ENCODE assay signal across 20 cellular contexts in the genomic region with DNA sequence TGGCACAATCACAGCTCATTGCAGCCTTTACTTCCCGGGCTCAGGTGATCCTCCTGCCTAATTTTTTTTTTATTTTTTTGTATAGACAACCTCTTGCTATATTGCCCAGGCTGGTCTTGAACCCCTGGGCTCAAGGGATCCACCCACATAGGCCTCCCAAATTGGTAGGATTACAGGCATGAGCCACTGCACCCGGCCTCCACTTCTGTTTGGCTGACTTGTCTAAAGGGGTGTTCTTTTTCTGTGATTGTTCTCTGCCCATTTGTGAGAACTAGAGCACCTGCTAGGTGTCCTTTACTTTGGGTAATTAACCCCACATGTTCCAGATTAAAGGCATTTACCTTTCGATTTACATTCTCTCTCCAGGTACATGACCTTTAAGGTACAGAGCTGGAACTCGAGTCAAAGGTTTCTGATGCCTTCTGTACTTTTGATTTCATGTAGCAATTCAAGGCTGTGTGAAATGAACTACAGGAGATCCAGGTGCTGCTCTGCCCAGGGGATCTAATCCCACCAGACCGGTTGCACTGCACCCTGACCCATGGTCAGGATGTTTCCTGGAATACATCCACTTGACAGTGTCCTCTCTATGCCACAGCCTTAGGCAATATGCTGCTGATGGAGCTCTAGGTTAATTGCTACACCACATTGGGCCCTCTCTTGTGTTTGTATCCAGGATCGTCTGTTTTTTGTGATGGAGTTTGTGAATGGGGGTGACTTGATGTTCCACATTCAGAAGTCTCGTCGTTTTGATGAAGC.
DNase-seq lines count a peak whose midpoint lies in the region; ATAC-seq lines count a peak whose summit lies in the region.
"Had no signal": no experiment of that assay in that cellular context is flagged by ENCODE, and none has a peak within 500 bp of the region (broad histone marks: within the 10 kb centered on the region; RNA-seq: fewer than 3 reads in every experiment).

No MANE protein-coding gene starts in this region.

- peaks cover 45% of the 10 kb centered on the region for H3K36me3 ChIP-seq in thymus (ENCODE audit: control insufficient read depth, insufficient read depth)
- H3K36me3 ChIP-seq: adrenal gland had no signal

- H3K27me3 Mint-ChIP-seq in activated T-cell treated with anti-CD3 and anti-CD28 coated beads, Interleukin-2, amount 50 U/mL, for 24 hours, result no peaks in the 10 kb centered on the region
- H3K27me3 Mint-ChIP-seq in T-helper 17 cell (no peaks in the 10 kb centered on the region), immature natural killer cell (ENCODE audit: low read depth in 3 of 3) (peaks cover 0 to 33% (median 28%) of the 10 kb centered on the region in 3 donors)
- H3K27me3 Mint-ChIP-seq: stimulated activated naive B cell treated with anti-CD40 and anti-IgM and Interleukin-4, amounts not matched to agents 10 μg/mL and 1 μg/mL and 100 μg/mL, for 72 hours had no signal

- no peaks in the 10 kb centered on the region for H3K9me3 ChIP-seq in T-helper 17 cell (ENCODE audit: control insufficient read depth, low read length, poor library complexity, severe bottlenecking)
- H3K9me3 ChIP-seq in thymus (ENCODE audit: control insufficient read depth), result no peaks in the 10 kb centered on the region
- H3K9me3 ChIP-seq: adrenal gland, heart right ventricle had no signal

- H3K36me3 Mint-ChIP-seq in activated T-cell treated with anti-CD3 and anti-CD28 coated beads, Interleukin-2, amount 50 U/mL, for 24 hours (ENCODE audit: low read depth), result peaks cover 70% of the 10 kb centered on the region
- H3K36me3 Mint-ChIP-seq in T-helper 17 cell (ENCODE audit: low read depth) (peaks cover 8% of the 10 kb centered on the region), immature natural killer cell (peaks cover 27 to 44% (median 36%) of the 10 kb centered on the region in 3 donors)

- H3K4me1 ChIP-seq in thymus (ENCODE audit: control insufficient read depth, insufficient read depth, low read length), result peaks cover under 1% of the 10 kb centered on the region

- WGBS in thymus, result 98% methylated on average over 8 of the region's 8 CpGs

- H3K27me3 ChIP-seq in thymus (ENCODE audit: control insufficient read depth, insufficient read depth), result no peaks in the 10 kb centered on the region
- H3K27me3 ChIP-seq: adrenal gland, heart right ventricle had no signal

- H3K4me1 Mint-ChIP-seq in activated T-cell treated with anti-CD3 and anti-CD28 coated beads, Interleukin-2, amount 50 U/mL, for 24 hours (ENCODE audit: low read depth), result peaks cover 90% of the 10 kb centered on the region
- peaks cover 29% of the 10 kb centered on the region for H3K4me1 Mint-ChIP-seq in T-helper 17 cell
- peaks cover 86 to 97% of the 10 kb centered on the region in 2 donors for H3K4me1 Mint-ChIP-seq in immature natural killer cell

- DNase-seq in activated T-cell treated with anti-CD3 and anti-CD28 coated beads, Interleukin-2, amount 50 U/mL, for 24 hours, result no peak
- no peak for DNase-seq in activated T-cell treated with anti-CD3 and anti-CD28 coated beads, Interleukin-2, amount 50 U/mL, for 48 hours
- DNase-seq in T-helper 17 cell, result no peak
- DNase-seq in immature natural killer cell, result no peak
- no peak for DNase-seq in central memory CD4-positive, alpha-beta T cell
- DNase-seq in T-helper 9 cell, result no peak
- DNase-seq: activated CD4-positive, CD25-positive, alpha-beta regulatory T cell; adrenal gland; COR-L47; effector CD8-positive, alpha-beta T cell; heart right ventricle; NCI-H1105 treated with DMSO at 0.1 percent for 48 hours; NCI-H226; SHP77; stimulated activated naive B cell treated with anti-CD40 and anti-IgM and Interleukin-4, amounts not matched to agents 10 μg/mL and 1 μg/mL and 100 μg/mL, for 72 hours; T-helper 2 cell had no signal

- peak overlapping the region; percentile 72 for H3K27ac Mint-ChIP-seq in activated T-cell treated with anti-CD3 and anti-CD28 coated beads, Interleukin-2, amount 50 U/mL, for 24 hours
- H3K27ac Mint-ChIP-seq in T-helper 17 cell (peak overlapping the region; percentile 60), immature natural killer cell (peak overlapping the region in 5 of 6 donors; percentile 94 to 100 (median 99))
- H3K27ac Mint-ChIP-seq: nephron; stimulated activated naive B cell treated with anti-CD40 and anti-IgM and Interleukin-4, amounts not matched to agents 10 μg/mL and 1 μg/mL and 100 μg/mL, for 72 hours had no signal

- H3K27ac ChIP-seq in thymus (ENCODE audit: low read depth), result peak overlapping the region; percentile 31
- H3K27ac ChIP-seq: adrenal gland had no signal

- H3K4me3 Mint-ChIP-seq in activated T-cell treated with anti-CD3 and anti-CD28 coated beads, Interleukin-2, amount 50 U/mL, for 24 hours, result no peak overlapping the region
- H3K4me3 Mint-ChIP-seq in T-helper 17 cell (no peak overlapping the region), immature natural killer cell (peak overlapping the region in 4 of 5 donors; percentile 36 to 84 (median 58))
- H3K4me3 Mint-ChIP-seq: nephron; stimulated activated naive B cell treated with anti-CD40 and anti-IgM and Interleukin-4, amounts not matched to agents 10 μg/mL and 1 μg/mL and 100 μg/mL, for 72 hours had no signal

- no peak overlapping the region for H3K4me3 ChIP-seq in thymus (ENCODE audit: low read length)
- H3K4me3 ChIP-seq: adrenal gland, heart right ventricle had no signal

- ATAC-seq in T-helper 17 cell (no peak), HG03095 (IDR thresholded peaks at IDR 0.05; ENCODE audit: unreplicated experiment) (no peak)
- ATAC-seq: HCT116; heart right ventricle; stimulated activated naive B cell treated with anti-CD40 and anti-IgM and Interleukin-4, amounts not matched to agents 10 μg/mL and 1 μg/mL and 100 μg/mL, for 72 hours had no signal

- no peaks in the 10 kb centered on the region for H3K9me3 Mint-ChIP-seq in activated T-cell treated with anti-CD3 and anti-CD28 coated beads, Interleukin-2, amount 50 U/mL, for 24 hours
- no peaks in the 10 kb centered on the region for H3K9me3 Mint-ChIP-seq in immature natural killer cell
- H3K9me3 Mint-ChIP-seq: nephron; stimulated activated naive B cell treated with anti-CD40 and anti-IgM and Interleukin-4, amounts not matched to agents 10 μg/mL and 1 μg/mL and 100 μg/mL, for 72 hours had no signal

Comparison
In these comparisons a context has a peak if more than half of its experiments do, and no peak if none do; other contexts are left out.
1. H3K4me3 Mint-ChIP-seq: peak in immature natural killer cell (4 of 5); none in activated T-cell treated with anti-CD3 and anti-CD28 coated beads, Interleukin-2, amount 50 U/mL, for 24 hours (single experiment) and T-helper 17 cell (single experiment).
2. Peak in every context shown above with its lines, with median percentiles within 50 percentile points of each other: H3K27ac Mint-ChIP-seq.